In the genomic region with DNA sequence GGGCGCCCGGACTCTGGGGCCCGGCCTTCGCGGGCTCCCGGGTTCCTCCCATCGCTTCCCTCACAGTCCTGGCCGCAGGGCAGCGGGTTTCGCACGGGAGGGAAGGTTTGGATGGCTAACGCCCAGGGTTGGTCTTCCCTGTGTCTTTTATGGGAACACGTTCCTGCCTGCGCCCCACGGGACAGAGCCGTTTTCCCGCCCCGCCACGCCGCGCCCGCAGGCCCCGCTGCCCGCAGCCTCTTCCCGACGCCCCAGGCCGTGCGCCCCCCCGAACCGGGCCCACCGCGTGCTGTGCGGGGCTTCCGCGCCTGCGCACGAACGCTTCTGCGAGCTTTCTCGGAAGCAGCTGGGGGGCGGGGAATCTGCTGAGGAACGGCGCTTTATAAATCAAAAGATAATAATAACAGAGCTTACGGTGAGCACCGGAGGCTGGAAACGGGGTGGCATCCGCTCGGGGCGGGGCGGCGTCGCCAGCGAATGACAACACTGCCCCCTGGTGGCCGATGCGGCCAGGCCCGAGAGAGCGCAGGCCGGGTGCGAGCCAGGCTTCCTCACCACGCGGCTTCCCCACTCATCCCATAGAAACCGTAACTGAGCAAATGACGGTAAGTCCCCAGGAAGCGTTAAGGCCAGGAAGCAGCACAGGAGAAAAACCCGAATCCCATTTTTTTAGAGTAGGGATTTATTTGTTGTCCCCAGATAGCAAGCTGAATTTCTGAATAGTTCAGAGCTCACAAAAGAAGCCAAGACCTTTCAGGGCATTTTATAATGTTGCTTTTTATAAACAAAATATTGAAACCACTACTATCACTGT, we compare ENCODE assay signal across 8 cellular contexts.
DNase-seq lines count a peak whose midpoint lies in the region; ATAC-seq and TF ChIP-seq lines count a peak whose summit lies in the region.

No MANE protein-coding gene starts in this region.

- H3K9me3 ChIP-seq in NT2/D1 (ENCODE audit: insufficient read depth, low read length), result no peaks in the 10 kb centered on the region

- TF ChIP-seq CTCF in epithelial cell of esophagus (IDR thresholded peaks at IDR 0.05; ENCODE audit: insufficient read depth, low read depth, low read length, missing control alignments), result peak; percentile 82

- ATAC-seq in GM19035 (IDR thresholded peaks at IDR 0.05; ENCODE audit: unreplicated experiment), result peak; percentile 85

- H3K4me3 ChIP-seq in NT2/D1 (ENCODE audit: insufficient read length, low read depth) (peak overlapping the region; percentile 34), epithelial cell of esophagus (ENCODE audit: low read length) (peak overlapping the region; percentile 34)

- no peaks in the 10 kb centered on the region for H3K27me3 ChIP-seq in NT2/D1 (ENCODE audit: insufficient read depth, insufficient read length)

- DNase-seq in AG08396 (ENCODE audit: low spot score) (peak; percentile 90), HT-29 (ENCODE audit: low spot score) (peak; percentile 51), NT2/D1 (ENCODE audit: low read depth, low spot score) (peak; percentile 63), epithelial cell of esophagus (ENCODE audit: low read depth) (peak; percentile 84), middle frontal gyrus (ENCODE audit: extremely low spot score, low spot score) (peak; percentile 60)
- DNase-seq in activated CD8-positive, alpha-beta memory T cell treated with anti-CD3 and anti-CD28 coated beads, Interleukin-2, amount 50 U/mL, for 48 hours, result peak; percentile 99
- peak; percentile 52 to 55 for DNase-seq in stimulated activated CD8-positive, alpha-beta memory T cell treated with anti-CD3 and anti-CD28 coated beads, Interleukin-15, amount 100 ng/mL, for 4 hours (ENCODE audit: low read depth in 2 of 2)

- no peaks in the 10 kb centered on the region for H3K36me3 ChIP-seq in NT2/D1 (ENCODE audit: insufficient read depth, insufficient read length, low read length)

- H3K9ac ChIP-seq in NT2/D1 (ENCODE audit: insufficient read length, low read depth), result peak overlapping the region; percentile 72

- no peaks in the 10 kb centered on the region for H3K4me1 ChIP-seq in NT2/D1 (ENCODE audit: insufficient read depth, insufficient read length)

Comparison
In these comparisons a context has a peak if more than half of its experiments do, and no peak if none do; other contexts are left out.
1. Peak in every context shown above with its lines: DNase-seq, ATAC-seq and H3K4me3 ChIP-seq.